In the genomic region with DNA sequence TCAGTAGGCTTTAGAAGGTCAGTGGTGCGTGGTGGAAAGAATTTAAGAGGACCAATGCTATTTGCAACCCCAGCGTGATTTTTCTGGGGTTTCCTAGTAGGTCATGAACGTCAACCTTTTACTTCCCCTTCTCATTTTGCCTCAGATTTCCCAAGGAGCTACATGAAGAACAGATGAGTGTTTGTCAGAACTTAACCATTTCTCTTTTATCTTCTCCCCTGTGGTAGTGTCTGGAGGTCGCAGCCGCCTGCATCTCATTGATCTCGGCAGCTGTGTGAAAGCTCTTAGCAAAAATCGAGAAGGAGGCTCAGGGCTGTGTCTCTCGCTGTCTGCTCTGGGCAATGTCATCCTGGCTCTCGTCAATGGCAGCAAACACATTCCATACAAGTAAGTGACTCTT, we compare ENCODE assay signal across 11 cellular contexts.
DNase-seq lines count a peak whose midpoint lies in the region; ATAC-seq and TF ChIP-seq lines count a peak whose summit lies in the region.
"Had no signal": no experiment of that assay in that cellular context is flagged by ENCODE, and none has a peak within 500 bp of the region (broad histone marks: within the 10 kb centered on the region; RNA-seq: fewer than 3 reads in every experiment).

No MANE protein-coding gene starts in this region.

- TF ChIP-seq POLR2A in adrenal gland (IDR thresholded peaks at IDR 0.05) = no peak

- peak; percentile 54 for DNase-seq in ELF-1 (ENCODE audit: low read depth, low spot score)
- no peak for DNase-seq in posterior cingulate gyrus
- no peak for DNase-seq in hypothalamus (lab: John Stamatoyannopoulos, UW)
- no peak for DNase-seq in aorta
- no peak for DNase-seq in adrenal gland
- DNase-seq: GOT3, head of caudate nucleus, left ventricle myocardium inferior had no signal

- TF ChIP-seq CTCF in adrenal gland (IDR thresholded peaks at IDR 0.05) = no peak

- H3K4me1 ChIP-seq in aorta (ENCODE audit: control insufficient read depth in 1 of 2, insufficient read depth in 2 of 2, low read length in 2 of 2) (no peaks in the 10 kb centered on the region), adrenal gland (replicated peaks in 1 of 2) (no peaks in the 10 kb centered on the region)
- H3K4me1 ChIP-seq: left ventricle myocardium inferior had no signal

- WGBS in aorta, 2 donors = 74 to 78% methylated on average over 9 of the region's 9 CpGs
- 77 to 81% (median 78%) methylated on average over 9 of the region's 9 CpGs for WGBS in adrenal gland, 4 donors

- H3K4me3 ChIP-seq in aorta (ENCODE audit: low read length in 2 of 2) = no peak overlapping the region
- H3K4me3 ChIP-seq in adrenal gland = no peak overlapping the region
- H3K4me3 ChIP-seq: left ventricle myocardium inferior had no signal

- H3K27ac ChIP-seq in aorta (ENCODE audit: low read depth in 1 of 2, low read length in 2 of 2) = no peak overlapping the region
- no peak overlapping the region for H3K27ac ChIP-seq in adrenal gland
- H3K27ac ChIP-seq: left ventricle myocardium inferior had no signal

- H3K27me3 ChIP-seq in aorta (ENCODE audit: control insufficient read depth in 1 of 2, insufficient read depth in 2 of 2, low read length in 1 of 2) (no peaks in the 10 kb centered on the region), adrenal gland (no peaks in the 10 kb centered on the region)

- ATAC-seq in GM18870 (IDR thresholded peaks at IDR 0.05; ENCODE audit: unreplicated experiment) (peak; percentile 74), GM21825 (IDR thresholded peaks at IDR 0.05; ENCODE audit: unreplicated experiment) (peak; percentile 55), HG03460 (IDR thresholded peaks at IDR 0.05; ENCODE audit: unreplicated experiment) (peak; percentile 60), aorta (ENCODE audit: low FRiP score) (no peak)

- intact Hi-C loops in posterior cingulate gyrus (cut with DNase I) = no loop called here
- intact Hi-C loops in aorta (cut with DNase I) = no loop called here
- intact Hi-C loops in adrenal gland (cut with DNase I) = no loop called here

- H3K9me3 ChIP-seq in aorta (ENCODE audit: control insufficient read depth, low read length) (peaks cover 11% of the 10 kb centered on the region), adrenal gland (replicated peaks in 1 of 3) (peaks cover 4 to 8% (median 8%) of the 10 kb centered on the region in 3 donors)

- H3K36me3 ChIP-seq in aorta (ENCODE audit: control insufficient read depth in 1 of 2, insufficient read depth in 2 of 2, low read length in 1 of 2) = no peaks in the 10 kb centered on the region
- no peaks in the 10 kb centered on the region for H3K36me3 ChIP-seq in adrenal gland (replicated peaks in 1 of 2)
- H3K36me3 ChIP-seq: left ventricle myocardium inferior had no signal
